In genomic region chr5:68187268-68188055, GRCh38 we compare ENCODE assay signal across 11 cellular contexts. TPM values are rescaled to one million over a fixed set of nuclear protein-coding genes. Genes with fewer than 3 reads are reported as not detected.
DNase-seq lines count a peak whose midpoint lies in the region; ATAC-seq, FAIRE-seq and TF ChIP-seq lines count a peak whose summit lies in the region.
"Had no signal": no experiment of that assay in that cellular context is flagged by ENCODE, and none has a peak within 500 bp of the region (broad histone marks: within the 10 kb centered on the region; RNA-seq: fewer than 3 reads in every experiment).

No MANE protein-coding gene starts in this region.

- peaks cover 34% of the 10 kb centered on the region for H3K4me1 Mint-ChIP-seq in nephron

- H3K36me3 ChIP-seq in heart left ventricle (no peaks in the 10 kb centered on the region), aorta (ENCODE audit: control insufficient read depth in 1 of 2, insufficient read depth in 2 of 2, low read length in 1 of 2) (no peaks in the 10 kb centered on the region)

- H3K4me1 ChIP-seq in heart left ventricle = peaks cover 0 to 9% (median 0%) of the 10 kb centered on the region in 12 donors
- H3K4me1 ChIP-seq in aorta (ENCODE audit: control insufficient read depth in 1 of 2, insufficient read depth in 2 of 2, low read length in 2 of 2) = peaks cover 0 to 1% of the 10 kb centered on the region in 2 donors

- peak overlapping the region; percentile 64 to 78 (median 70) for H3K4me3 Mint-ChIP-seq in nephron
- H3K4me3 Mint-ChIP-seq: activated CD4-positive, alpha-beta memory T cell treated with anti-CD3 and anti-CD28 coated beads for 36 hours had no signal

- ATAC-seq in Right ventricle myocardium inferior (peak; percentile 60), heart left ventricle (peak; percentile 56 to 77 (median 66)), aorta (ENCODE audit: low FRiP score) (peak; percentile 20)

- whole genome bisulfite sequencing in heart left ventricle, 4 donors = 38 to 59% (median 51%) methylated on average over 27 to 34 of the region's 34 CpGs
- WGBS in aorta, 2 donors = 43 to 48% methylated on average over 34 of the region's 34 CpGs

- peak overlapping the region in 9 of 12 donors; percentile 12 to 52 (median 36) for H3K4me3 ChIP-seq in heart left ventricle
- no peak overlapping the region for H3K4me3 ChIP-seq in aorta (ENCODE audit: low read length in 2 of 2)

- H3K27me3 ChIP-seq in heart left ventricle = no peaks in the 10 kb centered on the region
- no peaks in the 10 kb centered on the region for H3K27me3 ChIP-seq in aorta (ENCODE audit: control insufficient read depth in 1 of 2, insufficient read depth in 2 of 2, low read length in 1 of 2)

- TF ChIP-seq POLR2A in heart left ventricle (IDR thresholded peaks at IDR 0.05) = no peak

- no peaks in the 10 kb centered on the region for H3K9me3 ChIP-seq in heart left ventricle
- no peaks in the 10 kb centered on the region for H3K9me3 ChIP-seq in aorta (ENCODE audit: control insufficient read depth, low read length)

- intact Hi-C loops in Right ventricle myocardium inferior (cut with DNase I) = no loop called here
- intact Hi-C loops in cardiac septum (cut with DNase I) = no loop called here
- intact Hi-C loops in heart left ventricle (cut with DNase I) = no loop called here
- intact Hi-C loops in aorta (cut with DNase I) = no loop called here

- DNase-seq in Right ventricle myocardium inferior (ENCODE audit: missing footprints) = peak; percentile 76
- no peak for DNase-seq in cardiac septum (ENCODE audit: low spot score)
- DNase-seq in heart left ventricle = peak; percentile 18 to 70 (median 42)
- DNase-seq in aorta = peak in 1 of 2 donors; percentile 74
- no peak for DNase-seq in DMS114 treated with DMSO at 0.1 percent for 48 hours (lab: John Stamatoyannopoulos, UW; ENCODE audit: unreplicated experiment)
- DNase-seq in HTR-8/SVneo (ENCODE audit: insufficient read length, low spot score) = no peak
- DNase-seq in NCI-H446 treated with DMSO at 0.1 percent for 48 hours (lab: John Stamatoyannopoulos, UW) = no peak
- DNase-seq: activated CD4-positive, alpha-beta memory T cell treated with anti-CD3 and anti-CD28 coated beads for 36 hours; NCI-H524 treated with DMSO at 0.1 percent for 48 hours had no signal

- no peaks in the 10 kb centered on the region for H3K27me3 Mint-ChIP-seq in nephron (ENCODE audit: low read depth)
- H3K27me3 Mint-ChIP-seq: activated CD4-positive, alpha-beta memory T cell treated with anti-CD3 and anti-CD28 coated beads for 36 hours had no signal

- no peaks in the 10 kb centered on the region for H3K36me3 Mint-ChIP-seq in nephron (ENCODE audit: low read depth)
- H3K36me3 Mint-ChIP-seq: activated CD4-positive, alpha-beta memory T cell treated with anti-CD3 and anti-CD28 coated beads for 36 hours had no signal

- FAIRE-seq in HTR-8/SVneo (lab: Jason Lieb, UNC) = no peak

- H3K27ac ChIP-seq in heart left ventricle (peak overlapping the region in 9 of 12 donors; percentile 23 to 84 (median 48)), aorta (ENCODE audit: low read depth in 1 of 2, low read length in 2 of 2) (no peak overlapping the region)
- H3K27ac ChIP-seq: epithelial cell of prostate had no signal

- TF ChIP-seq CTCF in heart left ventricle (IDR thresholded peaks at IDR 0.05) (no peak), nephron (IDR thresholded peaks at IDR 0.05; ENCODE audit: unreplicated experiment in 3 of 3) (no peak)

- H3K9me3 Mint-ChIP-seq in nephron = no peaks in the 10 kb centered on the region
- H3K9me3 Mint-ChIP-seq: activated CD4-positive, alpha-beta memory T cell treated with anti-CD3 and anti-CD28 coated beads for 36 hours had no signal

- peak overlapping the region; percentile 60 to 87 (median 72) for H3K27ac Mint-ChIP-seq in nephron
- H3K27ac Mint-ChIP-seq: activated CD4-positive, alpha-beta memory T cell treated with anti-CD3 and anti-CD28 coated beads for 36 hours had no signal

RNA-seq across cellular contexts. Expression of gene PIK3R1, which starts 28.1 kb away (rescaled TPM):
- total RNA-seq in Right ventricle myocardium inferior (113 TPM), cardiac septum (166 TPM), heart left ventricle (100 to 1,000 TPM in 6 of 9 donors, 10 to 100 TPM in 3; 80.3 to 221 (median 147) TPM), aorta (100 to 1,000 TPM in 1 of 2 donors, 10 to 100 TPM in 1; 63.4 to 132 TPM)
- polyA plus RNA-seq in heart left ventricle (10 to 100 TPM; 16.3 to 65.2 TPM), aorta (10 to 100 TPM; 12.3 to 23.2 TPM)

Comparison
In these comparisons a context has a peak if more than half of its experiments do, and no peak if none do; other contexts are left out.
1. DNase-seq: peak in Right ventricle myocardium inferior (single experiment) and heart left ventricle (5 of 5); none in cardiac septum (single experiment), DMS114 treated with DMSO at 0.1 percent for 48 hours (single experiment), HTR-8/SVneo (single experiment) and NCI-H446 treated with DMSO at 0.1 percent for 48 hours (single experiment).
2. H3K27ac ChIP-seq: peak in heart left ventricle (9 of 12); none in aorta (0 of 2).
3. H3K4me3 ChIP-seq: peak in heart left ventricle (9 of 12); none in aorta (0 of 2).
4. Peak in every context shown above with its lines, with median percentiles within 50 percentile points of each other: ATAC-seq.